ENCODE assay signal across 14 cellular contexts in genomic region chr16:81482329-81483063, GRCh38. TPM values are rescaled to one million over a fixed set of nuclear protein-coding genes. Genes with fewer than 3 reads are reported as not detected.
DNase-seq lines count a peak whose midpoint lies in the region; ATAC-seq and TF ChIP-seq lines count a peak whose summit lies in the region.
"Had no signal": no experiment of that assay in that cellular context is flagged by ENCODE, and none has a peak within 500 bp of the region (broad histone marks: within the 10 kb centered on the region; RNA-seq: fewer than 3 reads in every experiment).

No MANE protein-coding gene starts in this region.

- H3K36me3 ChIP-seq in OCI-LY1 (ENCODE audit: insufficient read depth, low read length), result no peaks in the 10 kb centered on the region
- no peaks in the 10 kb centered on the region; the same call in 1 of the 2 replicates for H3K36me3 ChIP-seq in H7 (replicated peaks; ENCODE audit: control insufficient read depth, insufficient read depth, low read length)
- H3K36me3 ChIP-seq: cardiac muscle cell, left lung, ovary had no signal

- H3K79me2 ChIP-seq in OCI-LY1 (ENCODE audit: insufficient read depth, low read length), result peaks cover 8% of the 10 kb centered on the region; the same call in 1 of the 2 replicates

- peak overlapping the region; percentile 27; the same call in 1 of the 2 replicates for H3K9ac ChIP-seq in OCI-LY1 (ENCODE audit: low read length)

- H3K9me2 ChIP-seq in OCI-LY1 (ENCODE audit: low read depth, low read length), result no peaks in the 10 kb centered on the region

- no peaks in the 10 kb centered on the region for H3F3A ChIP-seq in OCI-LY1 (ENCODE audit: insufficient read depth, low read length)

- 0 out of 2 replicates have a peak overlapping the region, but pooled peaks have one; percentile 66 for H3K4me2 ChIP-seq in OCI-LY1 (ENCODE audit: low read length)

- no peak for TF ChIP-seq CTCF in OCI-LY1 (IDR thresholded peaks at IDR 0.05; ENCODE audit: low read length)

- no peaks in the 10 kb centered on the region for H3K9me3 Mint-ChIP-seq in activated naive CD4-positive, alpha-beta T cell treated with anti-CD3 and anti-CD28 coated beads, Interleukin-2, amount 50 U/mL, for 72 hours
- H3K9me3 Mint-ChIP-seq in immature natural killer cell, result no peaks in the 10 kb centered on the region
- no peaks in the 10 kb centered on the region for H3K9me3 Mint-ChIP-seq in stimulated activated effector memory CD8-positive, alpha-beta T cell treated with anti-CD3 and anti-CD28 coated beads, Interleukin-12 subunit alpha, Interleukin-12 subunit beta, amount 100 ng/mL, for 72 hours
- H3K9me3 Mint-ChIP-seq: activated CD4-positive, alpha-beta memory T cell treated with anti-CD3 and anti-CD28 coated beads, Interleukin-2, amount 10 ng/mL, durations not matched to agents 7 days and 5 days had no signal

- H3K9me3 ChIP-seq in OCI-LY1 (ENCODE audit: low read length), result no peaks in the 10 kb centered on the region
- H3K9me3 ChIP-seq: left lung, ovary had no signal

- no peak for ATAC-seq in activated naive CD4-positive, alpha-beta T cell treated with anti-CD3 and anti-CD28 coated beads, Interleukin-2, amount 50 U/mL, for 72 hours
- no peak for ATAC-seq in stimulated activated effector memory CD8-positive, alpha-beta T cell treated with anti-CD3 and anti-CD28 coated beads, Interleukin-12 subunit alpha, Interleukin-12 subunit beta, amount 100 ng/mL, for 72 hours
- ATAC-seq: left lung had no signal

- H3K27me3 ChIP-seq in OCI-LY1 (ENCODE audit: insufficient read depth, low read length) (no peaks in the 10 kb centered on the region), H7 (ENCODE audit: control insufficient read depth, insufficient read depth, low read length) (no peaks in the 10 kb centered on the region)
- H3K27me3 ChIP-seq: cardiac muscle cell, left lung, ovary had no signal

- peaks cover 48% of the 10 kb centered on the region for H3K4me1 ChIP-seq in OCI-LY1 (ENCODE audit: insufficient read depth, low read length, severe bottlenecking)

- H3K27ac ChIP-seq in OCI-LY1 (ENCODE audit: low read depth, low read length, poor library complexity, severe bottlenecking), result peak overlapping the region; percentile 97
- H3K27ac ChIP-seq: cardiac muscle cell, ovary had no signal

- intact Hi-C loops in posterior vena cava (cut with DNase I), result no loop called here

- H4K20me1 ChIP-seq in OCI-LY1 (ENCODE audit: insufficient read depth, low read length), result no peaks in the 10 kb centered on the region

- peak overlapping the region; percentile 81 for H3K27ac Mint-ChIP-seq in activated naive CD4-positive, alpha-beta T cell treated with anti-CD3 and anti-CD28 coated beads, Interleukin-2, amount 50 U/mL, for 72 hours
- peak overlapping the region; percentile 81 to 96 (median 92) for H3K27ac Mint-ChIP-seq in immature natural killer cell
- peak overlapping the region; percentile 79 for H3K27ac Mint-ChIP-seq in stimulated activated effector memory CD8-positive, alpha-beta T cell treated with anti-CD3 and anti-CD28 coated beads, Interleukin-12 subunit alpha, Interleukin-12 subunit beta, amount 100 ng/mL, for 72 hours
- H3K27ac Mint-ChIP-seq: activated CD4-positive, alpha-beta memory T cell treated with anti-CD3 and anti-CD28 coated beads, Interleukin-2, amount 10 ng/mL, durations not matched to agents 7 days and 5 days had no signal

- no peak for DNase-seq in activated naive CD4-positive, alpha-beta T cell treated with anti-CD3 and anti-CD28 coated beads, Interleukin-2, amount 50 U/mL, for 72 hours (ENCODE audit: low spot score in 2 of 2)
- no peak for DNase-seq in activated naive CD4-positive, alpha-beta T cell (lab: John Stamatoyannopoulos, UW)
- DNase-seq in immature natural killer cell (no peak), islet precursor cell (no peak), posterior vena cava (ENCODE audit: low spot score) (no peak), H7 (no peak)
- no peak for DNase-seq in stimulated activated effector memory CD8-positive, alpha-beta T cell treated with anti-CD3 and anti-CD28 coated beads, Interleukin-12 subunit alpha, Interleukin-12 subunit beta, amount 100 ng/mL, for 72 hours (ENCODE audit: low spot score in 2 of 2)
- DNase-seq: activated CD4-positive, alpha-beta memory T cell treated with anti-CD3 and anti-CD28 coated beads, Interleukin-2, amount 10 ng/mL, durations not matched to agents 7 days and 5 days; activated gamma-delta T cell; DMS79; left lung; ovary had no signal

- peak overlapping the region in 4 of 5 donors; percentile 49 to 78 (median 68) for H3K4me3 Mint-ChIP-seq in immature natural killer cell
- no peak overlapping the region for H3K4me3 Mint-ChIP-seq in stimulated activated effector memory CD8-positive, alpha-beta T cell treated with anti-CD3 and anti-CD28 coated beads, Interleukin-12 subunit alpha, Interleukin-12 subunit beta, amount 100 ng/mL, for 72 hours
- H3K4me3 Mint-ChIP-seq: activated CD4-positive, alpha-beta memory T cell treated with anti-CD3 and anti-CD28 coated beads, Interleukin-2, amount 10 ng/mL, durations not matched to agents 7 days and 5 days had no signal

- no peaks in the 10 kb centered on the region for H3K36me3 Mint-ChIP-seq in activated naive CD4-positive, alpha-beta T cell treated with anti-CD3 and anti-CD28 coated beads, Interleukin-2, amount 50 U/mL, for 72 hours
- H3K36me3 Mint-ChIP-seq in immature natural killer cell, result peaks cover 0 to 3% (median 0%) of the 10 kb centered on the region in 3 donors
- no peaks in the 10 kb centered on the region for H3K36me3 Mint-ChIP-seq in stimulated activated effector memory CD8-positive, alpha-beta T cell treated with anti-CD3 and anti-CD28 coated beads, Interleukin-12 subunit alpha, Interleukin-12 subunit beta, amount 100 ng/mL, for 72 hours

- no peak overlapping the region for H2AFZ ChIP-seq in OCI-LY1 (ENCODE audit: low read length)

- H3K4me3 ChIP-seq in OCI-LY1 (ENCODE audit: low read depth, low read length, poor library complexity, severe bottlenecking), result no peak overlapping the region
- H3K4me3 ChIP-seq in H7 (ENCODE audit: insufficient read depth, low read depth, low read length), result no peak overlapping the region
- H3K4me3 ChIP-seq: cardiac muscle cell, left lung, ovary had no signal

- peaks cover 12 to 34% (median 22%) of the 10 kb centered on the region in 3 donors for H3K27me3 Mint-ChIP-seq in immature natural killer cell (ENCODE audit: low read depth in 3 of 3)
- H3K27me3 Mint-ChIP-seq: activated CD4-positive, alpha-beta memory T cell treated with anti-CD3 and anti-CD28 coated beads, Interleukin-2, amount 10 ng/mL, durations not matched to agents 7 days and 5 days had no signal

- H3K4me1 Mint-ChIP-seq in immature natural killer cell, result peaks cover 87 to 92% of the 10 kb centered on the region in 2 donors
- peaks cover 59% of the 10 kb centered on the region for H3K4me1 Mint-ChIP-seq in stimulated activated effector memory CD8-positive, alpha-beta T cell treated with anti-CD3 and anti-CD28 coated beads, Interleukin-12 subunit alpha, Interleukin-12 subunit beta, amount 100 ng/mL, for 72 hours

RNA-seq across cellular contexts. Expression of gene CMIP, which starts 37.9 kb away (rescaled TPM):
- total RNA-seq in activated naive CD4-positive, alpha-beta T cell treated with anti-CD3 and anti-CD28 coated beads, Interleukin-2, amount 50 U/mL, for 72 hours, result 10 to 100 TPM; 35.5 to 51.5 TPM
- 1 to 10 TPM in 1 of 3 donors, under 1 TPM in 1, not detected in 1; 0.53 to 1.7 TPM for polyA plus RNA-seq in immature natural killer cell
- 10 to 100 TPM; 38.2 to 45.2 TPM for total RNA-seq in posterior vena cava
- total RNA-seq in H7 (2014; rRNA removed; shearing (Covaris generic)), result 13.1 and 19.2 TPM in 2 replicates
